ENCODE assay signal across 6 cellular contexts in the genomic region with DNA sequence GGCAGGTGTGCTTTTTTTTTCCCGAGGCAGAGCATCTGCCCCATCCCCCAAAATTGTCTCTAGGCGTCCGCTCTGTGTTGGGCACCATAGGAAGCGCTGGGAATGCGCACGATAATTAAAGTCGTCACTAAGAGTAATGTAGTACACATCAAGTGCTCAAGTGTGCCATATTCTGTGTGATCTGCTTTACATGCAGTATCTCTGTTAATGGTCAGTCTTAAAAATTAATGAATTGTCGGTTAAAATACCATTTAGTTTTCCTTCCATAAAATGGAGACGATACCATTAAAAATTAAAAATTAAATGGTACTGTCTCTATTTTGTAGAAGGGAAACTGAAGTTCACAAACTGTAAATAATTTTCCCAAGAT. TPM values are rescaled to one million over a fixed set of nuclear protein-coding genes. Genes with fewer than 3 reads are reported as not detected.
DNase-seq lines count a peak whose midpoint lies in the region; ATAC-seq and TF ChIP-seq lines count a peak whose summit lies in the region.

No MANE protein-coding gene starts in this region.

- H3K4me3 ChIP-seq in coronary artery (peak overlapping the region; percentile 97), psoas muscle (peak overlapping the region; percentile 93)

- no peaks in the 10 kb centered on the region for H3K27me3 ChIP-seq in psoas muscle (ENCODE audit: insufficient read depth in 3 of 3, low read length in 2 of 3)

- ATAC-seq in GM18517 (IDR thresholded peaks at IDR 0.05; ENCODE audit: unreplicated experiment) (peak; percentile 27), HG03139 (IDR thresholded peaks at IDR 0.05; ENCODE audit: unreplicated experiment) (peak; percentile 2), psoas muscle (peak; percentile 39 to 60 (median 43))

- H3K9me3 ChIP-seq in psoas muscle: no peaks in the 10 kb centered on the region

- peaks cover 23% of the 10 kb centered on the region for H3K4me1 ChIP-seq in psoas muscle

- DNase-seq in coronary artery (ENCODE audit: low spot score) (no peak), psoas muscle (no peak), inferior parietal cortex (ENCODE audit: extremely low spot score) (no peak), mucosa of gallbladder (ENCODE audit: low spot score) (no peak)

- TF ChIP-seq CTCF in coronary artery (IDR thresholded peaks at IDR 0.05) (no peak), psoas muscle (IDR thresholded peaks at IDR 0.05) (no peak)

- WGBS in psoas muscle, 3 donors: 7 to 8% (median 7%) methylated on average over 9 of the region's 9 CpGs

- H3K36me3 ChIP-seq in psoas muscle (ENCODE audit: insufficient read depth in 1 of 2, low read depth in 1 of 2): peaks cover 0 to 24% of the 10 kb centered on the region in 2 donors

- intact Hi-C loops in psoas muscle (cut with DNase I): loop anchor here in 1 of 2 donors (5.0 kb wide), 1 partner anchor 47 kb away; no protein-coding TSS in a partner anchor

- peak overlapping the region; percentile 95 for H3K27ac ChIP-seq in coronary artery
- peak overlapping the region; percentile 98 for H3K27ac ChIP-seq in psoas muscle

RNA-seq across cellular contexts. Expression of a gene that starts 0.5 kb away (rescaled TPM):
- total RNA-seq in psoas muscle (100 to 1,000 TPM; 128 to 142 (median 138) TPM), mucosa of gallbladder (99.3 TPM)
- 100 to 1,000 TPM; 124 to 251 (median 157) TPM for polyA plus RNA-seq in psoas muscle

RNA-seq across cellular contexts. Expression of a gene that starts 49.5 kb away (rescaled TPM):
- total RNA-seq in psoas muscle (10 to 100 TPM; 26.3 to 39.9 (median 34.4) TPM), mucosa of gallbladder (29.1 TPM)
- 10 to 100 TPM; 27.6 to 45.1 (median 42.3) TPM for polyA plus RNA-seq in psoas muscle

RNA-seq across cellular contexts. Expression of a gene that starts 54.8 kb away (rescaled TPM):
- total RNA-seq in psoas muscle (10 to 100 TPM; 21.6 to 41.4 (median 27.8) TPM), mucosa of gallbladder (15.6 TPM)
- 10 to 100 TPM; 28.1 to 51.2 (median 30.5) TPM for polyA plus RNA-seq in psoas muscle

RNA-seq across cellular contexts. Expression of a gene that starts 56.5 kb away (rescaled TPM):
- 100 to 1,000 TPM in 1 of 4 donors, 10 to 100 TPM in 3; 15.3 to 107 (median 23.7) TPM for total RNA-seq in psoas muscle
- polyA plus RNA-seq in psoas muscle: 10 to 100 TPM in 2 of 3 donors, 1 to 10 TPM in 1; 3.3 to 18.4 (median 12.8) TPM
- 5.8 TPM for total RNA-seq in mucosa of gallbladder
